10 cellular contexts compared by ENCODE assay signal in genomic region chr3:11226042-11226370, GRCh38. TPM values are rescaled to one million over a fixed set of nuclear protein-coding genes. Genes with fewer than 3 reads are reported as not detected.
DNase-seq lines count a peak whose midpoint lies in the region; TF ChIP-seq lines count a peak whose summit lies in the region.
"Had no signal": no experiment of that assay in that cellular context is flagged by ENCODE, and none has a peak within 500 bp of the region (broad histone marks: within the 10 kb centered on the region; RNA-seq: fewer than 3 reads in every experiment).

No MANE protein-coding gene starts in this region.

- H3K9me3 ChIP-seq in AG04450 (ENCODE audit: control insufficient read depth, insufficient read depth, low read length) = no peaks in the 10 kb centered on the region; the same call in 1 of the 2 replicates
- no peaks in the 10 kb centered on the region for H3K9me3 ChIP-seq in duodenal mucosa (ENCODE audit: control insufficient read depth in 1 of 2, low read length in 2 of 2)
- no peaks in the 10 kb centered on the region for H3K9me3 ChIP-seq in osteoblast (ENCODE audit: low read depth, low read length)
- no peaks in the 10 kb centered on the region for H3K9me3 ChIP-seq in HAP-1

- H3K27me3 ChIP-seq in AG04450 (ENCODE audit: control insufficient read depth, insufficient read depth, low read length) (no peaks in the 10 kb centered on the region), duodenal mucosa (ENCODE audit: control insufficient read depth in 1 of 2, insufficient read depth in 2 of 2, low read length in 2 of 2) (no peaks in the 10 kb centered on the region), osteoblast (ENCODE audit: insufficient read depth, low read length) (no peaks in the 10 kb centered on the region), HAP-1 (ENCODE audit: low read depth) (peaks cover 2% of the 10 kb centered on the region; the same call in 1 of the 2 replicates)

- H3K9ac ChIP-seq in duodenal mucosa (ENCODE audit: low read depth in 1 of 2, low read length in 2 of 2) = peak overlapping the region; percentile 55 to 84

- peaks cover 17 to 23% of the 10 kb centered on the region in 2 donors for H3K4me1 ChIP-seq in duodenal mucosa (ENCODE audit: control insufficient read depth in 1 of 2, insufficient read depth in 2 of 2, low read length in 2 of 2)
- H3K4me1 ChIP-seq in osteoblast (ENCODE audit: insufficient read depth, low read length) = peaks cover 26% of the 10 kb centered on the region
- no peaks in the 10 kb centered on the region for H3K4me1 ChIP-seq in HAP-1

- no peak for DNase-seq in AG04450 (ENCODE audit: low read depth, low spot score)
- peak; percentile 81 for DNase-seq in NCI-H2029 treated with DMSO at 0.1 percent for 48 hours (lab: John Stamatoyannopoulos, UW)
- DNase-seq in osteoblast (ENCODE audit: insufficient read length, low spot score, missing footprints) = no peak
- no peak for DNase-seq in activated naive CD4-positive, alpha-beta T cell treated with Interleukin-2 at 50 U/mL for 16 hours
- no peak for DNase-seq in NCI-H146 treated with DMSO at 0.1 percent for 48 hours (lab: John Stamatoyannopoulos, UW; ENCODE audit: unreplicated experiment)
- no peak for DNase-seq in HAP-1 (ENCODE audit: low spot score in 2 of 2)
- DNase-seq in NCI-H748 treated with DMSO at 0.1 percent for 48 hours (lab: John Stamatoyannopoulos, UW) = no peak
- DNase-seq: NCI-H187 treated with DMSO at 0.1 percent for 48 hours; stimulated activated CD4-positive, alpha-beta T cell treated with anti-CD3 and anti-CD28 coated beads, Interleukin-15, amount 100 ng/mL, for 24 hours had no signal

- POLR2A ChIA-PET in AG04450 (lab: Yijun Ruan, JAX) = no interaction called here

- H3K27ac ChIP-seq in AG04450 (ENCODE audit: low read depth, low read length) (peak overlapping the region; percentile 31), duodenal mucosa (ENCODE audit: low read depth, low read length) (peak overlapping the region; percentile 90), osteoblast (ENCODE audit: low read depth, low read length) (peak overlapping the region; percentile 99)

- no peak for TF ChIP-seq CTCF in AG04450 (IDR thresholded peaks at IDR 0.05; ENCODE audit: low read depth, low read length)
- no peak for TF ChIP-seq CTCF in osteoblast (IDR thresholded peaks at IDR 0.05; ENCODE audit: extremely low read depth, low read depth, low read length)

- peak overlapping the region; percentile 98 for H3K4me2 ChIP-seq in osteoblast (ENCODE audit: insufficient read depth, low read length)

- H3K4me3 ChIP-seq in AG04450 (ENCODE audit: low read depth, low read length) (no peak overlapping the region), duodenal mucosa (ENCODE audit: low read depth in 1 of 2, low read length in 2 of 2) (peak overlapping the region; percentile 60 to 72), osteoblast (ENCODE audit: insufficient read depth, low read length) (peak overlapping the region; percentile 72), HAP-1 (no peak overlapping the region)

- H3K79me2 ChIP-seq in osteoblast (ENCODE audit: insufficient read depth, low read length) = peaks cover 55% of the 10 kb centered on the region

- H3K36me3 ChIP-seq in duodenal mucosa (ENCODE audit: control insufficient read depth in 1 of 2, insufficient read depth in 2 of 2, low read length in 2 of 2) = peaks cover 0 to 4% of the 10 kb centered on the region in 2 donors
- H3K36me3 ChIP-seq in osteoblast (ENCODE audit: insufficient read depth, low read length) = no peaks in the 10 kb centered on the region
- no peaks in the 10 kb centered on the region for H3K36me3 ChIP-seq in HAP-1 (replicated peaks)

- CTCF ChIA-PET in AG04450 (lab: Charles Lee) = interaction anchor here (0.8 kb wide), 1 partner anchor 71 kb away, joined by 3 read pairs; no protein-coding TSS in a partner anchor

- peaks cover 5% of the 10 kb centered on the region for H4K20me1 ChIP-seq in osteoblast (ENCODE audit: insufficient read depth, low read length)

- in situ Hi-C loops in HAP-1 (cut with MboI; ENCODE audit: low sequenced_read_pairs) = no loop called here

- H2AFZ ChIP-seq in osteoblast (ENCODE audit: low read length) = peak overlapping the region; percentile 88

RNA-seq across cellular contexts. Expression of gene ATG7, which starts 46.2 kb away (rescaled TPM):
- 35.4 and 51.7 TPM in 2 replicates for polyA plus RNA-seq in AG04450 (2011; rRNA removed)
- 79.8 and 82.2 TPM in 2 replicates for polyA minus RNA-seq in AG04450 (2011; rRNA and poly(A)+ RNA removed)
- total RNA-seq in osteoblast = 83.7 and 93.4 TPM in 2 replicates

Comparison
In these comparisons a context has a peak if more than half of its experiments do, and no peak if none do; other contexts are left out.
1. H3K27ac ChIP-seq: peak in every context shown above with its lines; median percentile 99 in osteoblast; 90 in duodenal mucosa; 31 in AG04450.
2. H3K4me3 ChIP-seq: peak in duodenal mucosa (2 of 2) and osteoblast (single experiment); none in AG04450 (single experiment) and HAP-1 (single experiment).